In the genomic region with DNA sequence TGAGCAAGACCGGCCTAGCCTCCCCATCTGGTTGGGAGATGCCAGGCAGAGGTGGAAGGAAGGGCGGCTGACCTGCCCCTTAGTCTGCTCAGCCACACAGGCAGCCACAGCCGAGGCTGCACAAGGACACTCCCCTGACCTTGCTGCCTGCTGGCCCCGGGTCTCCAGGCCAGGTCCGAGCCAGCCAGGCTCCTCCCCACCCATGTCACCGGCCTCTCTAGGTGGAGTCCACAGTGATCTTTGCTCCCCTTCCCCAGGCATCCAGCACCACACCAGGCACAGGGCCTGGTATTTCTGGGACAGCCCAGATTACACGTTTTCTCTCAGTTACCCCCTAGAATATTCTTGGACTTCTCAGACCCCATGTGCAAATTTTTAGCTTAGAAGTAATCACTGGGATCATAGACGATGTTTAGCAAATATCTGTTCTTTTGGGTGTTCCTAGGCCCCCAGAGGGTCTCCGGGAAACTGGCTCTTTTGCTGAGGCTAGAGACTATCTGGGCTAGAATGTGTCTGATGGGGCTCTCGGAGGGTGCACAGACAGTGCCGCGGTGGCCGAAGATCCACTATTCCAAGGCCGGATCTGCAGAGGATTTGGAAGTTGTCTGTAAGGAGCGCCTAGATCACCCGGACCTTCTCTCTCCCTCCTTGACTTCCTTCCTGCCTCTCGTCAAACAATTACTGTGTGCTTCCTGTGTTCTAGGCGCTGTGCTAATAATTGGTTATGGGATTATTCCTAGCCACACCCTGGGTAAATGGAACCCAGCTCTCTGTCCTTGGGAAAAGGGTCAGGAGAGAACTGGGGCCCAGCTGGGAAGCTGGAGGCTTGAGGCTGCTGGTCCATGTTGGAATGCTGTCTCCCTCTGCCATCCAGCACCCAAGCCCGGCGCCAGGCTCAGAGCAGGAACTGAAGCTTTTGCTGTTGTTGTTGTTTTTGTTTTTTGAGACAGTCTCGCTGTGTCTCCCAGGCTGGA, we compare ENCODE assay signal across 8 cellular contexts. TPM values are rescaled to one million over a fixed set of nuclear protein-coding genes. Genes with fewer than 3 reads are reported as not detected.
DNase-seq lines count a peak whose midpoint lies in the region; ATAC-seq, FAIRE-seq and TF ChIP-seq lines count a peak whose summit lies in the region.
"Had no signal": no experiment of that assay in that cellular context is flagged by ENCODE, and none has a peak within 500 bp of the region (broad histone marks: within the 10 kb centered on the region; RNA-seq: fewer than 3 reads in every experiment).

No MANE protein-coding gene starts in this region.

- FAIRE-seq in GM19239 (lab: Jason Lieb, UNC), result peak; percentile 47
- FAIRE-seq: islet of Langerhans had no signal

- in situ Hi-C loops in gastrocnemius medialis (cut with MboI; ENCODE audit: low sequenced_read_pairs in 4 of 4), result loop anchor here in 1 of 4 donors (10.0 kb wide), 1 partner anchor 276 kb away; the partner anchor contains the start of gene RRM2

- DNase-seq in GM19239 (ENCODE audit: insufficient read length, low spot score) (no peak), Peyer's patch (peak in 2 of 3 donors; percentile 70 to 76), gastrocnemius medialis (no peak), RPMI8226 (no peak), GF-D8 (lab: John Stamatoyannopoulos, UW) (no peak)

- intact Hi-C loops in gastrocnemius medialis (cut with DNase I; ENCODE audit: low total_unique reads), result no loop called here

- TF ChIP-seq POLR2A in Peyer's patch (IDR thresholded peaks at IDR 0.05) (no peak), gastroesophageal sphincter (IDR thresholded peaks at IDR 0.05) (no peak), gastrocnemius medialis (IDR thresholded peaks at IDR 0.05) (no peak)

- peaks cover 0 to 3% (median 0%) of the 10 kb centered on the region in 3 donors for H3K36me3 ChIP-seq in Peyer's patch
- H3K36me3 ChIP-seq in gastroesophageal sphincter, result no peaks in the 10 kb centered on the region
- no peaks in the 10 kb centered on the region for H3K36me3 ChIP-seq in gastrocnemius medialis

- H3K4me3 ChIP-seq in Peyer's patch (no peak overlapping the region), gastroesophageal sphincter (no peak overlapping the region), gastrocnemius medialis (no peak overlapping the region)

- no peak for TF ChIP-seq CTCF in Peyer's patch (IDR thresholded peaks at IDR 0.05)
- TF ChIP-seq CTCF in gastroesophageal sphincter (IDR thresholded peaks at IDR 0.05), result no peak
- no peak for TF ChIP-seq CTCF in gastrocnemius medialis (IDR thresholded peaks at IDR 0.05 in 4 of 5, conservative IDR thresholded peaks at IDR 0.05 in 1 of 5)

- H3K9me3 ChIP-seq in Peyer's patch, result no peaks in the 10 kb centered on the region
- H3K9me3 ChIP-seq in gastroesophageal sphincter, result no peaks in the 10 kb centered on the region
- no peaks in the 10 kb centered on the region for H3K9me3 ChIP-seq in gastrocnemius medialis

- WGBS in gastroesophageal sphincter (ENCODE audit: low coverage in 1 of 2), 2 donors, result 75 to 78% methylated on average over 5 to 9 of the region's 21 CpGs

- TF ChIP-seq EP300 in gastroesophageal sphincter (IDR thresholded peaks at IDR 0.05), result no peak

- H3K27me3 ChIP-seq in Peyer's patch (no peaks in the 10 kb centered on the region), gastroesophageal sphincter (no peaks in the 10 kb centered on the region), gastrocnemius medialis (no peaks in the 10 kb centered on the region)

- ATAC-seq in gastroesophageal sphincter (no peak), gastrocnemius medialis (no peak), GM21367 (IDR thresholded peaks at IDR 0.05; ENCODE audit: unreplicated experiment) (no peak)

- H3K4me1 ChIP-seq in Peyer's patch (peaks cover 12 to 37% (median 14%) of the 10 kb centered on the region in 4 donors), gastroesophageal sphincter (peaks cover 0 to 79% (median 11%) of the 10 kb centered on the region in 3 donors), gastrocnemius medialis (peaks cover 23 to 39% of the 10 kb centered on the region in 2 donors)

- H3K27ac ChIP-seq in Peyer's patch (peak overlapping the region; percentile 27 to 71 (median 60)), gastroesophageal sphincter (peak overlapping the region in 3 of 4 donors; percentile 9 to 69 (median 57)), gastrocnemius medialis (peak overlapping the region in 3 of 4 donors; percentile 55 to 59 (median 58))

RNA-seq across cellular contexts. Expression of gene ODC1, which starts 46.9 kb away (rescaled TPM):
- total RNA-seq in Peyer's patch, result 10 to 100 TPM; 31.5 to 91.6 (median 55.6) TPM
- total RNA-seq in gastroesophageal sphincter, result 100 to 1,000 TPM; 105 to 199 (median 137) TPM
- 100 to 1,000 TPM; 134 to 339 (median 255) TPM for total RNA-seq in gastrocnemius medialis

Comparison
In these comparisons a context has a peak if more than half of its experiments do, and no peak if none do; other contexts are left out.
1. DNase-seq: peak in Peyer's patch (2 of 3); none in GM19239 (single experiment), gastrocnemius medialis (0 of 2), RPMI8226 (single experiment) and GF-D8 (single experiment).
2. Peak in every context shown above with its lines, with median percentiles within 50 percentile points of each other: H3K27ac ChIP-seq.